ENCODE assay signal across 8 cellular contexts in genomic region chr5:37370550-37370863, GRCh38. TPM values are rescaled to one million over a fixed set of nuclear protein-coding genes. Genes with fewer than 3 reads are reported as not detected.
A peak's percentile ranks its signal among the peaks of the same experiment; 100 is the strongest.
DNase-seq lines count a peak whose midpoint lies in the region; ATAC-seq and TF ChIP-seq lines count a peak whose summit lies in the region.

No MANE protein-coding gene starts in this region.

- 0% methylated on average over 7 of the region's 7 CpGs for WGBS in SK-N-SH (ENCODE audit: low lambda C conversion rate)
- 0% methylated on average over 7 of the region's 7 CpGs for WGBS in smooth muscle cell (ENCODE audit: low lambda C conversion rate)

- CTCF ChIA-PET in SK-N-SH (lab: Yijun Ruan, JAX): no interaction called here

- H3K9ac ChIP-seq in SK-N-SH: peak overlapping the region; percentile 88
- peak overlapping the region; percentile 80 for H3K9ac ChIP-seq in smooth muscle cell (ENCODE audit: low read depth)

- peaks cover 15% of the 10 kb centered on the region for H3F3A ChIP-seq in SK-N-SH (replicated peaks; ENCODE audit: insufficient read depth)
- H3F3A ChIP-seq in smooth muscle cell (ENCODE audit: low read depth): peaks cover 4% of the 10 kb centered on the region

- H3K4me3 ChIP-seq in ACC112 (ENCODE audit: low read depth, low read length) (peak overlapping the region; percentile 99), SK-N-SH (ENCODE audit: low read depth in 2 of 2, low read length in 1 of 2) (peak overlapping the region; percentile 79 to 83), fibroblast of villous mesenchyme (ENCODE audit: low read depth, low read length) (peak overlapping the region; percentile 74), smooth muscle cell (peak overlapping the region; percentile 81)

- H3K27ac ChIP-seq in ACC112 (ENCODE audit: low read depth, low read length) (peak overlapping the region; percentile 65), SK-N-SH (ENCODE audit: low read depth in 2 of 2, low read length in 1 of 2) (peak overlapping the region; percentile 65), smooth muscle cell (ENCODE audit: low read depth) (peak overlapping the region; percentile 49)

- no peak for TF ChIP-seq RAD21 in SK-N-SH (IDR thresholded peaks at IDR 0.05; ENCODE audit: low read length)

- POLR2A ChIA-PET in SK-N-SH (lab: Yijun Ruan, JAX): interaction anchor here (2.1 kb wide), 1 partner anchor 9 kb away, joined by 24 read pairs; the partner anchor contains the start of gene WDR70

- H3K36me3 ChIP-seq in ACC112 (ENCODE audit: insufficient read depth, low read length) (no peaks in the 10 kb centered on the region), SK-N-SH (replicated peaks in 1 of 2; ENCODE audit: control insufficient read depth in 1 of 2, insufficient read depth in 2 of 2, low read length in 1 of 2) (peaks cover 0 to 4% of the 10 kb centered on the region in 2 experiments), smooth muscle cell (ENCODE audit: low read depth) (no peaks in the 10 kb centered on the region)

- no peaks in the 10 kb centered on the region for H3K9me2 ChIP-seq in SK-N-SH

- H3K4me2 ChIP-seq in SK-N-SH: peak overlapping the region; percentile 95
- peak overlapping the region; percentile 96 for H3K4me2 ChIP-seq in smooth muscle cell

- H3K27me3 ChIP-seq in ACC112 (ENCODE audit: insufficient read depth, low read length) (no peaks in the 10 kb centered on the region), SK-N-SH (ENCODE audit: insufficient read depth) (no peaks in the 10 kb centered on the region), smooth muscle cell (ENCODE audit: low read depth) (no peaks in the 10 kb centered on the region)

- DNase-seq in SK-N-SH: peak; percentile 57
- DNase-seq in fibroblast of villous mesenchyme (ENCODE audit: low read depth): no peak
- DNase-seq in smooth muscle cell (lab: John Stamatoyannopoulos, UW; ENCODE audit: unreplicated experiment): no peak
- DNase-seq in NCI-H2029 treated with DMSO at 0.1 percent for 48 hours (lab: John Stamatoyannopoulos, UW): no peak
- DNase-seq in GOT3 (lab: John Stamatoyannopoulos, UW): no peak
- no peak for DNase-seq in hepatic stellate cell (ENCODE audit: low spot score)

- no peaks in the 10 kb centered on the region for H3K9me3 ChIP-seq in SK-N-SH
- no peaks in the 10 kb centered on the region for H3K9me3 ChIP-seq in smooth muscle cell (replicated peaks; ENCODE audit: low read depth)

- TF ChIP-seq CTCF in SK-N-SH (IDR thresholded peaks at IDR 0.05): no peak
- no peak for TF ChIP-seq CTCF in fibroblast of villous mesenchyme (IDR thresholded peaks at IDR 0.05; ENCODE audit: insufficient read depth, low read depth, low read length)
- no peak for TF ChIP-seq CTCF in smooth muscle cell (IDR thresholded peaks at IDR 0.05; ENCODE audit: borderline replicate concordance, insufficient read depth, poor library complexity, severe bottlenecking)

- H3K4me1 ChIP-seq in ACC112 (ENCODE audit: control insufficient read depth, insufficient read depth, low read length, unreplicated experiment) (peaks cover 10% of the 10 kb centered on the region), SK-N-SH (ENCODE audit: control insufficient read depth in 1 of 2, insufficient read depth in 2 of 2, low read depth in 1 of 2, low read length in 1 of 2) (peaks cover 2 to 11% of the 10 kb centered on the region in 2 experiments; a peak in 3 of 4 replicates), smooth muscle cell (ENCODE audit: low read depth) (peaks cover 11% of the 10 kb centered on the region)

- peak overlapping the region; percentile 88 for H2AFZ ChIP-seq in ACC112 (ENCODE audit: low read length, unreplicated experiment)
- peak overlapping the region; percentile 84 for H2AFZ ChIP-seq in SK-N-SH (ENCODE audit: low read depth)
- peak overlapping the region; percentile 82 for H2AFZ ChIP-seq in smooth muscle cell (ENCODE audit: low read depth)

- TF ChIP-seq EP300 in SK-N-SH (IDR thresholded peaks at IDR 0.05; ENCODE audit: borderline replicate concordance in 1 of 2, low read depth in 1 of 2, low read length in 1 of 2): no peak

- peak; percentile 24 for ATAC-seq in GM21360 (IDR thresholded peaks at IDR 0.05; ENCODE audit: unreplicated experiment)

- H4K20me1 ChIP-seq in SK-N-SH (ENCODE audit: insufficient read depth) (no peaks in the 10 kb centered on the region; the same call in 1 of the 2 replicates), smooth muscle cell (ENCODE audit: low read depth) (peaks cover 4% of the 10 kb centered on the region)

- H3K79me2 ChIP-seq in ACC112 (ENCODE audit: control insufficient read depth, insufficient read depth, low read length, unreplicated experiment) (peaks cover 52% of the 10 kb centered on the region), SK-N-SH (ENCODE audit: insufficient read depth) (peaks cover 52% of the 10 kb centered on the region), smooth muscle cell (ENCODE audit: low read depth) (peaks cover 51% of the 10 kb centered on the region)

TF ChIP-seq in SK-N-SH, 30 proteins besides CTCF, POLR2A, EP300 and RAD21:
- TF ChIP-seq GATA2 (CRISPR knock-in tag; IDR thresholded peaks at IDR 0.05): no peak
- TF ChIP-seq USF2 (IDR thresholded peaks at IDR 0.05; ENCODE audit: borderline replicate concordance, low read depth, low read length): no peak
- TF ChIP-seq FOXM1 (IDR thresholded peaks at IDR 0.05; ENCODE audit: low read depth): no peak
- no peak for TF ChIP-seq RCOR1 (IDR thresholded peaks at IDR 0.05; ENCODE audit: low read length)
- TF ChIP-seq JUND (IDR thresholded peaks at IDR 0.05): no peak
- no peak for TF ChIP-seq REST (IDR thresholded peaks at IDR 0.05; ENCODE audit: low read depth, low read length)
- no peak for TF ChIP-seq USF1 (IDR thresholded peaks at IDR 0.05; ENCODE audit: borderline replicate concordance, low read depth)
- no peak for TF ChIP-seq MXI1 (IDR thresholded peaks at IDR 0.05; ENCODE audit: low read depth, low read length)
- TF ChIP-seq FOXJ3 (CRISPR knock-in tag; IDR thresholded peaks at IDR 0.05): no peak
- TF ChIP-seq CHD2 (IDR thresholded peaks at IDR 0.05; ENCODE audit: low read length, partially characterized antibody): no peak
TF ChIP-seq in SK-N-SH: peak in this region for 0.

RNA-seq across cellular contexts. Expression of gene NUP155, which starts 0.4 kb away (rescaled TPM):
- polyA plus RNA-seq in SK-N-SH (2012; rRNA removed) (6.7 and 8.4 TPM in 2 replicates), smooth muscle cell (11.3 and 12.3 TPM in 2 replicates)
- 6.6 and 7.6 TPM in 2 replicates for polyA plus RNA-seq in SK-N-SH (2012; cell fraction: cytosol; rRNA removed)
- polyA plus RNA-seq in SK-N-SH (2012; cell fraction: nucleus; rRNA removed): 11.3 and 11.6 TPM in 2 replicates
- total RNA-seq in fibroblast of villous mesenchyme (32.2 and 41.9 TPM in 2 replicates), smooth muscle cell (31.4 and 37.1 TPM in 2 replicates)

RNA-seq across cellular contexts. Expression of gene WDR70, which starts 8.6 kb away (rescaled TPM):
- 14.2 and 16.0 TPM in 2 replicates for polyA plus RNA-seq in SK-N-SH (2012; rRNA removed)
- polyA plus RNA-seq in SK-N-SH (2012; cell fraction: cytosol; rRNA removed): 16.9 and 23.0 TPM in 2 replicates
- polyA plus RNA-seq in SK-N-SH (2012; cell fraction: nucleus; rRNA removed): 18.6 and 19.1 TPM in 2 replicates
- total RNA-seq in fibroblast of villous mesenchyme: 23.5 and 29.4 TPM in 2 replicates
- total RNA-seq in smooth muscle cell: 17.8 and 30.5 TPM in 2 replicates
- polyA plus RNA-seq in smooth muscle cell: 28.7 and 43.7 TPM in 2 replicates
